ENCODE assay signal across 8 cellular contexts in the genomic region with DNA sequence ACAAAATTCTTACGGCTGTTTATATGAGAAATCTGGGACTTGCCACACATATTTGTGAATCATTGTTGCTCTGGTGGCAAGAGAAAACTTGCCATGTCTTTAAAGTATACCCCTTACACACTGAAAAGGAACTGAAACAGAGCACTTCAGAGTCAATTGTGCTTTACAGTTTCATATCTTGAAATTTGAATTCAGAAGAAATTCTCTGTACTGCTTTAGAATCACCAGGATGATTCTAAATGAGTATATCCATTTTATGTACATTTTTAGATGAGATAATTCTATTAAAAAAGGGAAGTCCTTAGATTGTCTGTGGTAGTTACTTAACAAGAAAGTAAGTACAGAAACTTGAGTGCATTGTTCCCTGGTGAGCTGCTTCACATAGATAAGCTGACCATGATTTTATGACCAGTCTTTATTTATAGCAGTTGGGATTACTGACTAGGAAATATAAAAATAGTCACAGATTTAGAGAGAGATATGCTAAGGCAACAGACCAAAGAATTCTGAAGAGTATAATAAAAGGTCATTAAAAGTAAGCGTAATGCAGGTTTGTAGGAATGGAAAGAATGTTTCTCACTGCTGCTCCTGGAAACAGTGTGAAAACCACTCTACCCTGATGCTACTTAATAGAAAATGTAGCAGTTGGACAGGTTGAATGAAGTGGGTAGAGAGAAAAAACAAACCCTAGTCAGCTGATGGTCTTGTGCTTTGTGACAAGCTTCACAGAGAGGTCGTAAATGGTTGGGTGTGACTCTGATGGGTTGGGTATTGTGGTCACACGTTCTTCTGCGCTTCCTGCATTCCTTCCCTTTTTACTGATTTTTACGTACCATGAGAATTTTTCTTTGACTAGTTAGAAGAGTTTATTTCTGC. TPM values are rescaled to one million over a fixed set of nuclear protein-coding genes. Genes with fewer than 3 reads are reported as not detected.
DNase-seq lines count a peak whose midpoint lies in the region; ATAC-seq and TF ChIP-seq lines count a peak whose summit lies in the region.

No MANE protein-coding gene starts in this region.

- H3K4me3 Mint-ChIP-seq in Calu3 (ENCODE audit: low read depth, unreplicated experiment), result peak overlapping the region; percentile 58
- peak overlapping the region; percentile 54 to 67 (median 60) for H3K4me3 Mint-ChIP-seq in T-cell

- no peaks in the 10 kb centered on the region for H3K27me3 Mint-ChIP-seq in Calu3 (ENCODE audit: unreplicated experiment)
- H3K27me3 Mint-ChIP-seq in T-cell, result no peaks in the 10 kb centered on the region

- intact Hi-C loops in Calu3 (cut with micrococcal nuclease; ENCODE audit: unreplicated experiment), result loop anchor here (1.0 to 5.0 kb wide), 3 partner anchors 15 to 37 kb away; no protein-coding TSS in a partner anchor
- intact Hi-C loops in sciatic nerve (cut with DNase I), result no loop called here

- TF ChIP-seq CTCF in Calu3 (IDR thresholded peaks at IDR 0.05; ENCODE audit: unreplicated experiment) (no peak), fibroblast of villous mesenchyme (IDR thresholded peaks at IDR 0.05; ENCODE audit: insufficient read depth, low read depth, low read length) (no peak)

- POLR2A ChIA-PET in T-cell (lab: Charles Lee), result interaction anchor here in 1 of 2 donors (0.6 kb wide), 1 partner anchor 87 kb away, joined by 4 read pairs; a partner anchor contains a TSS

- peak; percentile 38 for DNase-seq in Calu3
- peak in 6 of 34 experiments; percentile 3 to 40 (median 6) for DNase-seq in T-cell
- peak; percentile 96 for DNase-seq in fibroblast of villous mesenchyme (ENCODE audit: low read depth)
- no peak for DNase-seq in sciatic nerve (ENCODE audit: low spot score)
- DNase-seq in NCI-H526 treated with DMSO at 0.1 percent for 48 hours (lab: John Stamatoyannopoulos, UW), result no peak
- no peak for DNase-seq in NCI-H82 (lab: John Stamatoyannopoulos, UW)

- CTCF ChIA-PET in Calu3 (lab: Charles Lee), result interaction anchor here (1.8 to 2.3 kb wide), 3 partner anchors 17 to 31 kb away, joined by 5 to 10 read pairs (median 7); no protein-coding TSS in a partner anchor
- CTCF ChIA-PET in T-cell (lab: Charles Lee), result no interaction called here

- TSS peak; percentile 90 for BruUV-seq in Calu3 (replicated peaks; lab: Mats Ljungman, UMichigan)

- H3K4me1 Mint-ChIP-seq in Calu3 (ENCODE audit: low read depth, unreplicated experiment) (peaks cover 68% of the 10 kb centered on the region), T-cell (peaks cover 37 to 40% (median 39%) of the 10 kb centered on the region in 3 donors)

- H3K9me3 Mint-ChIP-seq in Calu3 (ENCODE audit: low read depth, unreplicated experiment) (no peaks in the 10 kb centered on the region), T-cell (no peaks in the 10 kb centered on the region)

- H3K4me3 ChIP-seq in fibroblast of villous mesenchyme (ENCODE audit: low read depth, low read length), result peak overlapping the region; percentile 5

- H3K36me3 Mint-ChIP-seq in Calu3 (ENCODE audit: insufficient read depth, unreplicated experiment) (peaks cover 41% of the 10 kb centered on the region), T-cell (no peaks in the 10 kb centered on the region)

- ATAC-seq in GM19351 (IDR thresholded peaks at IDR 0.05; ENCODE audit: unreplicated experiment), result peak; percentile 87
- peak; percentile 77 for ATAC-seq in HG03342 (IDR thresholded peaks at IDR 0.05; ENCODE audit: unreplicated experiment)
- ATAC-seq in T-cell (replicated peaks in 1 of 4), result peak; percentile 67 to 93 (median 82)
- peak; percentile 92 for ATAC-seq in sciatic nerve

- H3K27ac Mint-ChIP-seq in Calu3 (ENCODE audit: unreplicated experiment) (peak overlapping the region; percentile 97), T-cell (peak overlapping the region; percentile 51 to 86)

RNA-seq across cellular contexts. Expression of a gene that starts 41.0 kb away (rescaled TPM):
- total RNA-seq in Calu3 (2022), result 35.3 and 38.7 TPM in 2 replicates
- 10 to 100 TPM in 3 of 5 donors, 1 to 10 TPM in 2; 6.7 to 11.1 (median 10.7) TPM for total RNA-seq in T-cell
- total RNA-seq in fibroblast of villous mesenchyme, result 24.6 and 43.5 TPM in 2 replicates
- 48.7 TPM for total RNA-seq in sciatic nerve

Comparison
In these comparisons a context has a peak if more than half of its experiments do, and no peak if none do; other contexts are left out.
1. DNase-seq: peak in Calu3 (single experiment) and fibroblast of villous mesenchyme (single experiment); none in sciatic nerve (single experiment), NCI-H526 treated with DMSO at 0.1 percent for 48 hours (single experiment) and NCI-H82 (single experiment).
2. Peak in every context shown above with its lines, with median percentiles within 50 percentile points of each other: ATAC-seq.